ENCODE assay signal across 10 cellular contexts in genomic region chr15:75178171-75178937, GRCh38. TPM values are rescaled to one million over a fixed set of nuclear protein-coding genes. Genes with fewer than 3 reads are reported as not detected.
A peak's percentile ranks its signal among the peaks of the same experiment; 100 is the strongest.
DNase-seq lines count a peak whose midpoint lies in the region; ATAC-seq and TF ChIP-seq lines count a peak whose summit lies in the region.
"Had no signal": no experiment of that assay in that cellular context is flagged by ENCODE, and none has a peak within 500 bp of the region (broad histone marks: within the 10 kb centered on the region; RNA-seq: fewer than 3 reads in every experiment).

No MANE protein-coding gene starts in this region.

- peak overlapping the region; percentile 1 to 30; a peak in 1 of 4 replicates for H4K8ac ChIP-seq in IMR-90 (ENCODE audit: low read depth in 2 of 2, low read length in 2 of 2)

- no peak overlapping the region for H2AK5ac ChIP-seq in IMR-90 (ENCODE audit: low read depth, low read length)

- POLR2A ChIA-PET in IMR-90 (lab: Charles Lee; ENCODE audit: unreplicated experiment), result no interaction called here
- POLR2A ChIA-PET in naive thymus-derived CD4-positive, alpha-beta T cell (lab: Charles Lee), result no interaction called here

- H2BK120ac ChIP-seq in IMR-90 (ENCODE audit: low read depth, low read length), result peak overlapping the region; percentile 10; the same call in 1 of the 2 replicates

- CTCF ChIA-PET in IMR-90 (lab: Yijun Ruan, JAX), result no interaction called here
- CTCF ChIA-PET in naive thymus-derived CD4-positive, alpha-beta T cell (lab: Charles Lee), result interaction anchor here (0.6 kb wide), 1 partner anchor 677 kb away, joined by 3 read pairs; no protein-coding TSS in a partner anchor

- peaks cover 2% of the 10 kb centered on the region; the same call in 1 of the 2 replicates for H3K9me1 ChIP-seq in IMR-90 (ENCODE audit: insufficient read depth, low read length)

- H3K14ac ChIP-seq in IMR-90 (replicated peaks; ENCODE audit: low read depth, low read length), result no peak overlapping the region

- H3K9me3 Mint-ChIP-seq in endodermal cell, result no peaks in the 10 kb centered on the region
- no peaks in the 10 kb centered on the region for H3K9me3 Mint-ChIP-seq in naive thymus-derived CD4-positive, alpha-beta T cell

- peaks cover 38% of the 10 kb centered on the region for H3K4me1 Mint-ChIP-seq in endodermal cell
- peaks cover 4 to 28% (median 7%) of the 10 kb centered on the region in 7 donors for H3K4me1 Mint-ChIP-seq in naive thymus-derived CD4-positive, alpha-beta T cell

- peaks cover 18% of the 10 kb centered on the region for H3K4me1 ChIP-seq in ACC112 (ENCODE audit: control insufficient read depth, insufficient read depth, low read length, unreplicated experiment)
- peaks cover 27% of the 10 kb centered on the region for H3K4me1 ChIP-seq in IMR-90 (ENCODE audit: control insufficient read depth, insufficient read depth, low read length)
- H3K4me1 ChIP-seq in endodermal cell (ENCODE audit: control insufficient read depth, insufficient read depth, low read length), result peaks cover 5% of the 10 kb centered on the region
- no peaks in the 10 kb centered on the region for H3K4me1 ChIP-seq in naive thymus-derived CD4-positive, alpha-beta T cell (ENCODE audit: control insufficient read depth in 2 of 2, insufficient read depth in 2 of 2, low read length in 2 of 2)

- no peaks in the 10 kb centered on the region for H3K79me1 ChIP-seq in IMR-90 (ENCODE audit: low read depth in 1 of 2, low read length in 2 of 2)

- H3K36me3 ChIP-seq in ACC112 (ENCODE audit: insufficient read depth, low read length) (no peaks in the 10 kb centered on the region), IMR-90 (ENCODE audit: control insufficient read depth, insufficient read depth, low read length) (no peaks in the 10 kb centered on the region), endodermal cell (ENCODE audit: control insufficient read depth, insufficient read depth, low read length) (no peaks in the 10 kb centered on the region)
- H3K36me3 ChIP-seq in naive thymus-derived CD4-positive, alpha-beta T cell (ENCODE audit: control insufficient read depth in 2 of 3, insufficient read depth in 3 of 3, low read length in 3 of 3), result no peaks in the 10 kb centered on the region

- H3K27me3 ChIP-seq in ACC112 (ENCODE audit: insufficient read depth, low read length), result no peaks in the 10 kb centered on the region; the same call in 1 of the 2 replicates
- peaks cover 11% of the 10 kb centered on the region for H3K27me3 ChIP-seq in IMR-90 (ENCODE audit: control insufficient read depth, insufficient read depth, low read length)
- H3K27me3 ChIP-seq in endodermal cell (ENCODE audit: control insufficient read depth, insufficient read depth, low read length, poor library complexity, severe bottlenecking), result peaks cover 12% of the 10 kb centered on the region
- peaks cover 0 to 7% of the 10 kb centered on the region in 2 donors for H3K27me3 ChIP-seq in naive thymus-derived CD4-positive, alpha-beta T cell (ENCODE audit: control insufficient read depth in 2 of 2, insufficient read depth in 2 of 2, low read length in 2 of 2)

- no peak overlapping the region for H2BK5ac ChIP-seq in IMR-90 (ENCODE audit: low read depth, low read length, poor library complexity, severe bottlenecking)

- H2BK20ac ChIP-seq in IMR-90 (ENCODE audit: low read depth, low read length), result 0 out of 2 replicates have a peak overlapping the region, but pooled peaks have one; percentile 29

- no peak overlapping the region for H3K18ac ChIP-seq in IMR-90 (ENCODE audit: low read depth, low read length)

- peak overlapping the region; percentile 47 for H3K4me3 Mint-ChIP-seq in endodermal cell
- peak overlapping the region in 5 of 10 donors; percentile 35 to 56 (median 49) for H3K4me3 Mint-ChIP-seq in naive thymus-derived CD4-positive, alpha-beta T cell

- dilution Hi-C loops in IMR-90 (cut with HindIII; ENCODE audit: low sequenced_read_pairs, unreplicated experiment), result no loop called here

- intact Hi-C loops in IMR-90 (cut with micrococcal nuclease), result no loop called here
- intact Hi-C loops in naive thymus-derived CD4-positive, alpha-beta T cell (cut with micrococcal nuclease), result no loop called here

- BruUV-seq in IMR-90 (replicated peaks; lab: Mats Ljungman, UMichigan), result no TSS peak

- H3K4me3 ChIP-seq in ACC112 (ENCODE audit: low read depth, low read length), result no peak overlapping the region
- H3K4me3 ChIP-seq in IMR-90 (ENCODE audit: insufficient read depth, low read depth, low read length), result no peak overlapping the region
- H3K4me3 ChIP-seq in endodermal cell (ENCODE audit: low read length), result no peak overlapping the region
- no peak overlapping the region for H3K4me3 ChIP-seq in naive thymus-derived CD4-positive, alpha-beta T cell (ENCODE audit: low read length)

- H3K79me2 ChIP-seq in ACC112 (ENCODE audit: control insufficient read depth, insufficient read depth, low read length, unreplicated experiment), result no peaks in the 10 kb centered on the region

- H3K9ac ChIP-seq in IMR-90 (ENCODE audit: low read depth, low read length), result no peak overlapping the region
- no peak overlapping the region for H3K9ac ChIP-seq in endodermal cell (ENCODE audit: extremely low read depth, low read length, poor library complexity, severe bottlenecking)

- 0 out of 2 replicates have a peak overlapping the region, but pooled peaks have one; percentile 12 for H4K91ac ChIP-seq in IMR-90 (ENCODE audit: insufficient read depth, low read depth, low read length)

- H3K23ac ChIP-seq in IMR-90 (ENCODE audit: low read depth, low read length), result no peak overlapping the region; the same call in 1 of the 2 replicates

- DNase-seq in IMR-90, result no peak
- peak; percentile 79 for DNase-seq in endodermal cell
- DNase-seq in naive thymus-derived CD4-positive, alpha-beta T cell, result no peak
- no peak for DNase-seq in GOT3 (lab: John Stamatoyannopoulos, UW)
- no peak for DNase-seq in T1000 (lab: John Stamatoyannopoulos, UW)
- no peak for DNase-seq in activated CD4-positive, alpha-beta T cell treated with anti-CD3 and anti-CD28 coated beads for 4 hours
- DNase-seq: DMS79 had no signal

- no peak for TF ChIP-seq RAD21 in IMR-90 (IDR thresholded peaks at IDR 0.05; ENCODE audit: low read length)

- peak overlapping the region; percentile 29; the same call in 1 of the 2 replicates for H3K4me2 ChIP-seq in IMR-90 (ENCODE audit: low read depth, low read length)

- H3K27me3 Mint-ChIP-seq in endodermal cell (ENCODE audit: insufficient read depth), result peaks cover 18% of the 10 kb centered on the region
- H3K27me3 Mint-ChIP-seq in naive thymus-derived CD4-positive, alpha-beta T cell, result peaks cover 28 to 54% (median 40%) of the 10 kb centered on the region in 5 donors

- H3K4ac ChIP-seq in IMR-90 (ENCODE audit: low read depth, low read length), result peak overlapping the region; percentile 6; the same call in 1 of the 2 replicates

- H3K27ac Mint-ChIP-seq in endodermal cell, result no peak overlapping the region
- no peak overlapping the region for H3K27ac Mint-ChIP-seq in naive thymus-derived CD4-positive, alpha-beta T cell

- TF ChIP-seq POLR2A in IMR-90 (IDR thresholded peaks at IDR 0.05; ENCODE audit: low read depth, low read length), result no peak

- TF ChIP-seq CTCF in IMR-90 (conservative IDR thresholded peaks at IDR 0.05; ENCODE audit: low read depth, low read length) (no peak), endodermal cell (conservative IDR thresholded peaks at IDR 0.05) (no peak)

- no peak overlapping the region for H2BK15ac ChIP-seq in IMR-90 (ENCODE audit: low read depth, low read length)

- no peak overlapping the region; the same call in 1 of the 2 replicates for H4K5ac ChIP-seq in IMR-90 (ENCODE audit: low read depth, low read length)

- no peaks in the 10 kb centered on the region for H3K36me3 Mint-ChIP-seq in endodermal cell (ENCODE audit: low read depth)
- no peaks in the 10 kb centered on the region for H3K36me3 Mint-ChIP-seq in naive thymus-derived CD4-positive, alpha-beta T cell

- H3K27ac ChIP-seq in ACC112 (ENCODE audit: low read depth, low read length) (no peak overlapping the region), IMR-90 (ENCODE audit: insufficient read depth, low read length) (no peak overlapping the region), endodermal cell (ENCODE audit: low read depth, low read length) (no peak overlapping the region)
- H3K27ac ChIP-seq in naive thymus-derived CD4-positive, alpha-beta T cell (ENCODE audit: low read depth, low read length), result no peak overlapping the region
- H3K27ac ChIP-seq: HL-60 had no signal

- in situ Hi-C loops in IMR-90 (cut with MboI; ENCODE audit: low sequenced_read_pairs), result no loop called here

- H3K56ac ChIP-seq in IMR-90 (ENCODE audit: extremely low read depth, insufficient read depth, low read length), result no peak overlapping the region; the same call in 1 of the 2 replicates

- ATAC-seq in IMR-90 (ENCODE audit: low read depth), result peak; percentile 8; the same call in 1 of the 2 replicates
- ATAC-seq in naive thymus-derived CD4-positive, alpha-beta T cell, result peak; percentile 52
- no peak for ATAC-seq in GM18502 (IDR thresholded peaks at IDR 0.05; ENCODE audit: poor library complexity, unreplicated experiment)

- no peak overlapping the region for H2AK9ac ChIP-seq in IMR-90 (replicated peaks; ENCODE audit: low read depth, low read length, poor library complexity)

- H2AFZ ChIP-seq in ACC112 (ENCODE audit: low read length, unreplicated experiment), result peak overlapping the region; percentile 5
- H2AFZ ChIP-seq in IMR-90 (replicated peaks; ENCODE audit: low read length, poor library complexity), result peak overlapping the region; percentile 54

- 8% methylated on average over 8 of the region's 53 CpGs; no CpG with 5 or more reads in 1 of the 2 experiments for WGBS in IMR-90 (ENCODE audit: extremely low coverage in 2 of 2, insufficient read length in 1 of 2), 2 experiments
- 29% methylated on average over 30 to 45 of the region's 53 CpGs for WGBS in endodermal cell (ENCODE audit: insufficient coverage in 1 of 2, insufficient read length in 1 of 2), 2 experiments

- H3K9me3 ChIP-seq in IMR-90 (ENCODE audit: control insufficient read depth, insufficient read depth, low read length) (no peaks in the 10 kb centered on the region), endodermal cell (ENCODE audit: control insufficient read depth, low read length) (no peaks in the 10 kb centered on the region)
- H3K9me3 ChIP-seq in naive thymus-derived CD4-positive, alpha-beta T cell (ENCODE audit: control insufficient read depth in 2 of 3, low read length in 3 of 3), result no peaks in the 10 kb centered on the region

- H4K20me1 ChIP-seq in IMR-90 (ENCODE audit: insufficient read depth, low read length), result no peaks in the 10 kb centered on the region

TF ChIP-seq in IMR-90, 13 proteins besides CTCF, POLR2A, EP300 and RAD21 (continues in another document):
- TF ChIP-seq BHLHE40 (IDR thresholded peaks at IDR 0.05; ENCODE audit: low read depth, low read length), result no peak
- TF ChIP-seq CEBPB (IDR thresholded peaks at IDR 0.05; ENCODE audit: low read depth, low read length), result no peak

RNA-seq across cellular contexts. Expression of gene C15orf39, which starts 23.3 kb away (rescaled TPM):
- total RNA-seq in IMR-90 (2012; rRNA removed), result 1.3 and 1.9 TPM in 2 replicates
- polyA plus RNA-seq in IMR-90 (2012; rRNA removed), result 5.7 and 7.0 TPM in 2 replicates
- polyA plus RNA-seq in IMR-90 (2012; cell fraction: cytosol; rRNA removed), result 3.1 and 5.9 TPM in 2 replicates
- 6.0 and 10.0 TPM in 2 replicates for polyA plus RNA-seq in IMR-90 (2012; cell fraction: nucleus; rRNA removed; ENCODE audit: low replicate concordance)
- total RNA-seq in endodermal cell, result 10 to 100 TPM; 19.0 to 22.2 TPM
- 11.3 TPM for polyA plus RNA-seq in endodermal cell (2013, experiment 1 of 2)
- 10.0 TPM for polyA plus RNA-seq in endodermal cell (2013, experiment 2 of 2)
- 100 to 1,000 TPM in 1 of 5 experiments, 10 to 100 TPM in 4; 30.9 to 124 (median 50.5) TPM for total RNA-seq in naive thymus-derived CD4-positive, alpha-beta T cell
- 1 to 10 TPM; 2.1 to 6.1 TPM for polyA plus RNA-seq in naive thymus-derived CD4-positive, alpha-beta T cell
